ENCODE assay signal across 24 cellular contexts in genomic region chr2:100239513-100240210, GRCh38.
"Had no signal": no experiment of that assay in that cellular context is flagged by ENCODE, and none has a peak within 500 bp of the region (broad histone marks: within the 10 kb centered on the region; RNA-seq: fewer than 3 reads in every experiment).

No MANE protein-coding gene starts in this region.

- H3K9me3 Mint-ChIP-seq: activated naive CD8-positive, alpha-beta T cell treated with anti-CD3 and anti-CD28 coated beads for 36 hours; activated T-helper 1 cell treated with anti-CD3 and anti-CD28 coated beads, Interleukin-12 subunit alpha, Interleukin-12 subunit beta, Interleukin-2, Interleukin-4 antibody, amounts not matched to agents 30 ng/mL and 10 ng/mL and 1 ng/mL, durations not matched to agents 14 hours and 24 hours and 36 hours; memory B cell had no signal

- H3K27ac Mint-ChIP-seq: activated naive CD8-positive, alpha-beta T cell treated with anti-CD3 and anti-CD28 coated beads for 36 hours; activated T-helper 1 cell treated with anti-CD3 and anti-CD28 coated beads, Interleukin-12 subunit alpha, Interleukin-12 subunit beta, Interleukin-2, Interleukin-4 antibody, amounts not matched to agents 30 ng/mL and 10 ng/mL and 1 ng/mL, durations not matched to agents 14 hours and 24 hours and 36 hours; memory B cell; naive thymus-derived CD4-positive, alpha-beta T cell had no signal

- ATAC-seq: left ventricle myocardium superior; naive thymus-derived CD4-positive, alpha-beta T cell had no signal

- H3K36me3 Mint-ChIP-seq: activated naive CD8-positive, alpha-beta T cell treated with anti-CD3 and anti-CD28 coated beads for 36 hours; memory B cell; naive thymus-derived CD4-positive, alpha-beta T cell had no signal

- H3K4me3 ChIP-seq: dorsolateral prefrontal cortex, tibial nerve, uterus had no signal

- H3K4me3 Mint-ChIP-seq: activated naive CD8-positive, alpha-beta T cell treated with anti-CD3 and anti-CD28 coated beads for 36 hours; activated T-helper 1 cell treated with anti-CD3 and anti-CD28 coated beads, Interleukin-12 subunit alpha, Interleukin-12 subunit beta, Interleukin-2, Interleukin-4 antibody, amounts not matched to agents 30 ng/mL and 10 ng/mL and 1 ng/mL, durations not matched to agents 14 hours and 24 hours and 36 hours; memory B cell; naive thymus-derived CD4-positive, alpha-beta T cell had no signal

- H3K27ac ChIP-seq: dorsolateral prefrontal cortex, epithelial cell of prostate, neutrophil, parathyroid adenoma, tibial nerve, uterus had no signal

- DNase-seq: activated CD4-positive, alpha-beta T cell treated with anti-CD3 and anti-CD28 coated beads for 1 hour; activated CD4-positive, alpha-beta T cell treated with anti-CD3 and anti-CD28 coated beads, Interleukin-2, amount 50 U/mL, for 4 hours; activated naive CD8-positive, alpha-beta T cell treated with anti-CD3 and anti-CD28 coated beads for 36 hours; activated T-cell treated with anti-CD3 and anti-CD28 coated beads for 4 hours; amniotic stem cell; caudate nucleus; dorsolateral prefrontal cortex; foreskin fibroblast; hypothalamus; left ventricle myocardium superior; naive thymus-derived CD4-positive, alpha-beta T cell; stimulated activated CD4-positive, alpha-beta T cell treated with anti-CD3 and anti-CD28 coated beads, Interleukin-12 subunit alpha, Interleukin-12 subunit beta, amount 100 ng/mL, for 4 hours; stimulated activated CD4-positive, alpha-beta T cell treated with anti-CD3 and anti-CD28 coated beads, Interleukin-1b, Interleukin-23, amount 100 ng/mL, for 48 hours; stimulated activated CD8-positive, alpha-beta memory T cell treated with anti-CD3 and anti-CD28 coated beads, Interleukin-4, amount 100 ng/mL, for 48 hours; stimulated activated naive CD4-positive, alpha-beta T cell treated with Interleukin-2 at 50 U/mL for 16 hours; T-helper 1 cell; T1000; uterus had no signal

- H3K27me3 Mint-ChIP-seq: activated naive CD8-positive, alpha-beta T cell treated with anti-CD3 and anti-CD28 coated beads for 36 hours; naive thymus-derived CD4-positive, alpha-beta T cell had no signal
